In genomic region chr1:39398278-39399010, GRCh38 we compare ENCODE assay signal across 1 cellular context.
TF ChIP-seq lines count a peak whose summit lies in the region.

No MANE protein-coding gene starts in this region.

TF ChIP-seq in HepG2, 621 proteins besides CTCF, POLR2A, EP300 and RAD21 (continued from another document):
- TF ChIP-seq TCF7L2 (IDR thresholded peaks at IDR 0.05; ENCODE audit: low read depth, low read length) (no peak), NR0B2 (CRISPR knock-in tag; IDR thresholded peaks at IDR 0.05) (no peak), SAP130 (CRISPR knock-in tag; IDR thresholded peaks at IDR 0.05; ENCODE audit: low read depth) (peak; percentile 54; the same call in 1 of the 2 replicates), TARDBP (CRISPR knock-in tag; IDR thresholded peaks at IDR 0.05) (no peak), ZNF317 (CRISPR knock-in tag; IDR thresholded peaks at IDR 0.05) (peak; percentile 51; the same call in 1 of the 2 replicates), NFIC (IDR thresholded peaks at IDR 0.05; ENCODE audit: low read length) (no peak), JDP2 (CRISPR knock-in tag; IDR thresholded peaks at IDR 0.05; ENCODE audit: borderline replicate concordance) (no peak), ZNF331 (CRISPR knock-in tag; IDR thresholded peaks at IDR 0.05) (0 out of 2 replicates have a peak, but pooled peaks have one; percentile 10)
